In the genomic region with DNA sequence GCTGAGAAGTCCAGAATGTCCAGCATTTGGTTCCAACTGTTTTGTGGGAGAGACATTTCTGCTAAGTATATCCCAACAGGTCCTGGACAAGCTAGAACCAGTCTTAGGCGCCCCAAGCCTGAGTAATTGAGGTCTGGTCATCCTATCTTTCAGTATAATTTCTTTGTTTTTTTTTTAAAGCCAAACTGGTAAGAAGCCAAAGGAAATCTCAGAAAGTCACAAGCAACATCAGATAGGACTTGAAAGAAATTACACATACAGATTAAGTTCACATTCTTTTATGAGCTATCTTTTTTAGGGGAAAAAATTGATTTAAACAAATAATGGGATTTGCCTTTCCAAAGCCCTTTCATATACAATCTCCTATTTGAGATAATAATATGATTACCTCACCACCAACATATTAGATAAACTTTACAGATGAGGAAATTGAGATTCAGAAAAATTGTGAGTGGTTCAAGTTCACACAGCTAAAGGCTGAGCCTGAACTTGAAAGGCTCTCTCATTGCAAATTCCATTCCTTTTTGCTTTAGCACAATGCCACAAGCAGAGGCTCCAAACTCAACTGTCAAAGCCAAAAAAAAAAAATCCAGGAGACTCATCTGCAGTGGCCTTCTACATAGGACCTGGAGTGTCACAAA, we compare ENCODE assay signal across 12 cellular contexts. TPM values are rescaled to one million over a fixed set of nuclear protein-coding genes. Genes with fewer than 3 reads are reported as not detected.
DNase-seq lines count a peak whose midpoint lies in the region; ATAC-seq, FAIRE-seq and TF ChIP-seq lines count a peak whose summit lies in the region.
"Had no signal": no experiment of that assay in that cellular context is flagged by ENCODE, and none has a peak within 500 bp of the region (broad histone marks: within the 10 kb centered on the region; RNA-seq: fewer than 3 reads in every experiment).

No MANE protein-coding gene starts in this region.

- DNase-seq in left ventricle myocardium inferior: no peak
- no peak for DNase-seq in left ventricle myocardium superior
- DNase-seq in fibroblast of mammary gland (ENCODE audit: low read depth): peak; percentile 67
- no peak for DNase-seq in pancreas
- no peak for DNase-seq in NCI-H1436 treated with DMSO at 0.1 percent for 48 hours (lab: John Stamatoyannopoulos, UW)
- no peak for DNase-seq in hippocampal formation (lab: John Stamatoyannopoulos, UW)
- no peak for DNase-seq in GM10266 (ENCODE audit: extremely low spot score)
- DNase-seq: DMS79 treated with DMSO at 0.1 percent for 48 hours; stimulated activated CD4-positive, alpha-beta T cell treated with anti-CD3 and anti-CD28 coated beads, Interleukin-4, amount 100 ng/mL, for 24 hours; substantia nigra had no signal

- FAIRE-seq in pancreas (lab: Jason Lieb, UNC): no peak

- ATAC-seq in left ventricle myocardium superior (no peak), pancreas (peak in 3 of 4 donors; percentile 12 to 48 (median 35)), HG02973 (IDR thresholded peaks at IDR 0.05; ENCODE audit: unreplicated experiment) (no peak)

- 86 to 96% methylated on average over 1 of the region's 1 CpG for WGBS in pancreas, 2 donors

- TF ChIP-seq CTCF in left ventricle myocardium inferior (IDR thresholded peaks at IDR 0.05; ENCODE audit: borderline replicate concordance): no peak
- no peak for TF ChIP-seq CTCF in fibroblast of mammary gland (conservative IDR thresholded peaks at IDR 0.05; ENCODE audit: control insufficient read depth, insufficient read depth, low read depth, low read length)
- TF ChIP-seq CTCF in pancreas (IDR thresholded peaks at IDR 0.05): no peak
- no peak for TF ChIP-seq CTCF in GM10266 (IDR thresholded peaks at IDR 0.05; ENCODE audit: control insufficient read depth, insufficient read depth, low read depth, missing control alignments)

- no peak overlapping the region for H3K4me3 ChIP-seq in left ventricle myocardium inferior
- no peak overlapping the region for H3K4me3 ChIP-seq in fibroblast of mammary gland (ENCODE audit: control insufficient read depth, low read depth, low read length)
- H3K4me3 ChIP-seq in pancreas: no peak overlapping the region
- H3K4me3 ChIP-seq: neural progenitor cell had no signal

- H3K9me3 ChIP-seq in left ventricle myocardium inferior (replicated peaks) (no peaks in the 10 kb centered on the region), pancreas (no peaks in the 10 kb centered on the region)

- H3K4me1 ChIP-seq in left ventricle myocardium inferior (peaks cover 97% of the 10 kb centered on the region), pancreas (peaks cover 0 to 26% (median 0%) of the 10 kb centered on the region in 3 donors)

- H3K27me3 ChIP-seq in left ventricle myocardium inferior (ENCODE audit: low read depth): no peaks in the 10 kb centered on the region
- H3K27me3 ChIP-seq in pancreas: no peaks in the 10 kb centered on the region
- H3K27me3 ChIP-seq: neural progenitor cell had no signal

- H3K27ac ChIP-seq in left ventricle myocardium inferior (replicated peaks): peak overlapping the region; percentile 89
- H3K27ac ChIP-seq in pancreas: peak overlapping the region in 2 of 4 donors; percentile 58 to 62
- H3K27ac ChIP-seq: neural progenitor cell had no signal

- H3K36me3 ChIP-seq in left ventricle myocardium inferior (peaks cover 9% of the 10 kb centered on the region), pancreas (peaks cover 0 to 1% (median 0%) of the 10 kb centered on the region in 3 donors)
- H3K36me3 ChIP-seq: neural progenitor cell had no signal

- intact Hi-C loops in left ventricle myocardium inferior (cut with micrococcal nuclease) (no loop called here), left ventricle myocardium superior (cut with micrococcal nuclease) (no loop called here), pancreas (cut with DNase I) (no loop called here)

RNA-seq across cellular contexts. Expression of gene PDLIM1, which starts 15.0 kb away (rescaled TPM):
- total RNA-seq in left ventricle myocardium inferior (358 TPM), left ventricle myocardium superior (231 TPM), pancreas (100 to 1,000 TPM in 1 of 6 donors, 10 to 100 TPM in 5; 44.1 to 120 (median 53.1) TPM)
- 10 to 100 TPM; 54.5 to 98.4 TPM for polyA plus RNA-seq in pancreas

Comparison
In these comparisons a context has a peak if more than half of its experiments do, and no peak if none do; other contexts are left out.
1. ATAC-seq: peak in pancreas (3 of 4); none in left ventricle myocardium superior (single experiment) and HG02973 (single experiment).